2 cellular contexts compared by ENCODE assay signal in genomic region chr6:151475653-151476523, GRCh38.
TF ChIP-seq lines count a peak whose summit lies in the region.

No MANE protein-coding gene starts in this region.

TF ChIP-seq in SK-N-SH, 30 proteins besides CTCF, POLR2A, EP300 and RAD21 (continued from another document):
- TF ChIP-seq USF2 (IDR thresholded peaks at IDR 0.05; ENCODE audit: borderline replicate concordance, low read depth, low read length) (no peak), TAF1 (IDR thresholded peaks at IDR 0.05; ENCODE audit: borderline replicate concordance, low read depth, low read length) (no peak), GABPA (IDR thresholded peaks at IDR 0.05; ENCODE audit: low read depth) (no peak), FOXM1 (IDR thresholded peaks at IDR 0.05; ENCODE audit: low read depth) (no peak), RFX5 (IDR thresholded peaks at IDR 0.05; ENCODE audit: low read length) (no peak)
- TF ChIP-seq, protein P1, sequence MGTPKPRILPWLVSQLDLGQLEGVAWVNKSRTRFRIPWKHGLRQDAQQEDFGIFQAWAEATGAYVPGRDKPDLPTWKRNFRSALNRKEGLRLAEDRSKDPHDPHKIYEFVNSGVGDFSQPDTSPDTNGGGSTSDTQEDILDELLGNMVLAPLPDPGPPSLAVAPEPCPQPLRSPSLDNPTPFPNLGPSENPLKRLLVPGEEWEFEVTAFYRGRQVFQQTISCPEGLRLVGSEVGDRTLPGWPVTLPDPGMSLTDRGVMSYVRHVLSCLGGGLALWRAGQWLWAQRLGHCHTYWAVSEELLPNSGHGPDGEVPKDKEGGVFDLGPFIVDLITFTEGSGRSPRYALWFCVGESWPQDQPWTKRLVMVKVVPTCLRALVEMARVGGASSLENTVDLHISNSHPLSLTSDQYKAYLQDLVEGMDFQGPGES (IDR thresholded peaks at IDR 0.05; ENCODE audit: low read depth, low read length), result no peak

TF ChIP-seq in liver, 16 proteins besides CTCF, POLR2A, EP300 and RAD21 (continued from another document):
- TF ChIP-seq, protein P2, sequence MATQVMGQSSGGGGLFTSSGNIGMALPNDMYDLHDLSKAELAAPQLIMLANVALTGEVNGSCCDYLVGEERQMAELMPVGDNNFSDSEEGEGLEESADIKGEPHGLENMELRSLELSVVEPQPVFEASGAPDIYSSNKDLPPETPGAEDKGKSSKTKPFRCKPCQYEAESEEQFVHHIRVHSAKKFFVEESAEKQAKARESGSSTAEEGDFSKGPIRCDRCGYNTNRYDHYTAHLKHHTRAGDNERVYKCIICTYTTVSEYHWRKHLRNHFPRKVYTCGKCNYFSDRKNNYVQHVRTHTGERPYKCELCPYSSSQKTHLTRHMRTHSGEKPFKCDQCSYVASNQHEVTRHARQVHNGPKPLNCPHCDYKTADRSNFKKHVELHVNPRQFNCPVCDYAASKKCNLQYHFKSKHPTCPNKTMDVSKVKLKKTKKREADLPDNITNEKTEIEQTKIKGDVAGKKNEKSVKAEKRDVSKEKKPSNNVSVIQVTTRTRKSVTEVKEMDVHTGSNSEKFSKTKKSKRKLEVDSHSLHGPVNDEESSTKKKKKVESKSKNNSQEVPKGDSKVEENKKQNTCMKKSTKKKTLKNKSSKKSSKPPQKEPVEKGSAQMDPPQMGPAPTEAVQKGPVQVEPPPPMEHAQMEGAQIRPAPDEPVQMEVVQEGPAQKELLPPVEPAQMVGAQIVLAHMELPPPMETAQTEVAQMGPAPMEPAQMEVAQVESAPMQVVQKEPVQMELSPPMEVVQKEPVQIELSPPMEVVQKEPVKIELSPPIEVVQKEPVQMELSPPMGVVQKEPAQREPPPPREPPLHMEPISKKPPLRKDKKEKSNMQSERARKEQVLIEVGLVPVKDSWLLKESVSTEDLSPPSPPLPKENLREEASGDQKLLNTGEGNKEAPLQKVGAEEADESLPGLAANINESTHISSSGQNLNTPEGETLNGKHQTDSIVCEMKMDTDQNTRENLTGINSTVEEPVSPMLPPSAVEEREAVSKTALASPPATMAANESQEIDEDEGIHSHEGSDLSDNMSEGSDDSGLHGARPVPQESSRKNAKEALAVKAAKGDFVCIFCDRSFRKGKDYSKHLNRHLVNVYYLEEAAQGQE (IDR thresholded peaks at IDR 0.05), result no peak
- TF ChIP-seq, protein P3, sequence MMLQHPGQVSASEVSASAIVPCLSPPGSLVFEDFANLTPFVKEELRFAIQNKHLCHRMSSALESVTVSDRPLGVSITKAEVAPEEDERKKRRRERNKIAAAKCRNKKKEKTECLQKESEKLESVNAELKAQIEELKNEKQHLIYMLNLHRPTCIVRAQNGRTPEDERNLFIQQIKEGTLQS (IDR thresholded peaks at IDR 0.05), result no peak
- no peak for TF ChIP-seq HNF4G (IDR thresholded peaks at IDR 0.05)
TF ChIP-seq in liver: peak in this region for 2.
